ENCODE assay signal across 1 cellular context in the genomic region with DNA sequence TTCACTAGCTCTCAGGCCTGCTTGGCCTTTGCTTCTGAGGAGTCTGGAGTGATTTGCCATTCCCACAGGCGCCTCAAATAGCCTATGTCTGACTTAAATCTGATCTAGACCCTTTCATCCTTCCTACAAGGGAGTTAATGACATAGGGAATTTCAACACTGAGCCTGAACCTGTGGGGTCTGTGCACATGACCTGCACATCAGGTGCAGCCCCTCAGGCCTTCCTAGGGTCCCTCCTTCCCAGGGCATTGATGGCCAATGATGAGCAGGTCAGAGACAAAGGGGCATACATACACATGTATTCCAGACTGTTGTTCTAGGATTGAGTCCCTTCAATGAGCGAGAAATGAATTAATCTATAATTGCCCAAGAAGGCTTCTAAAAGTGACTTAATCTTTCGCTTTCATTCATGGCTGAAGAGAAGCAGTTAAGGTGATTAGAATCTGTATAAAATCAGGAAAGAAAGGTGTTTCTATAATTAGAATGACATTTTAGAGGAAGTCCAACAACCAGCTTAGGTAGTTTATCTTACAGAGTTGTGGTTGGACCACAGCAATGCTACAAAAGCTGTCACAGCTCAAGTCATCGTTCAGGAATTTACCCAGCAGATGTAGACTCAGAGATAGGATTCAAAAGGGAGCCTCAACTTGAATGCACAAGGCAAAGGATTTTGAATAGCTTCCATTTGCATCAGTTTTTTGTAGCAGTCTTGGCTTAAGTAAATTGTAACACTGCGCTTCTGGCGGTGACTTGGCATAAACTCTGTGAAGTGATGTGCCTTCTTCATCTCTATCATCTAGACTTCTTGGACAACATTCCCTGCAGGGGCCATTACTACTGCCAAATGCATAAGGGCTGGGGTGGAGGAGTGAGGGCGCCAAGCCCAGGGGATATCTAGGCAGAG.
TF ChIP-seq lines count a peak whose summit lies in the region.

No MANE protein-coding gene starts in this region.

TF ChIP-seq in GM12878, 131 proteins besides CTCF, POLR2A, EP300 and RAD21 (continued from another document):
- TF ChIP-seq CEBPB (IDR thresholded peaks at IDR 0.05; ENCODE audit: borderline replicate concordance in 1 of 2, low read depth in 2 of 2, low read length in 2 of 2) = 0 out of 4 replicates have a peak, but pooled peaks of 1 of the 2 experiments have one; percentile 66
- TF ChIP-seq MYC (IDR thresholded peaks at IDR 0.05; ENCODE audit: insufficient read depth, insufficient read length, insufficient replicate concordance, low read length, severe bottlenecking) = no peak
- no peak for TF ChIP-seq STAT3 (IDR thresholded peaks at IDR 0.05; ENCODE audit: low read depth, low read length)
- TF ChIP-seq IKZF2 (IDR thresholded peaks at IDR 0.05) = peak; percentile 47 to 49; a peak in 2 of 4 replicates
- TF ChIP-seq ZBED1 (IDR thresholded peaks at IDR 0.05; ENCODE audit: borderline replicate concordance) = peak; percentile 19
- TF ChIP-seq SPI1 (IDR thresholded peaks at IDR 0.05; ENCODE audit: borderline replicate concordance, insufficient read depth, low read depth, low read length) = peak; percentile 75
- no peak for TF ChIP-seq BMI1 (IDR thresholded peaks at IDR 0.05; ENCODE audit: borderline replicate concordance)
